ENCODE assay signal across 10 cellular contexts in genomic region chr12:53752192-53752601, GRCh38. TPM values are rescaled to one million over a fixed set of nuclear protein-coding genes. Genes with fewer than 3 reads are reported as not detected.
DNase-seq lines count a peak whose midpoint lies in the region; ATAC-seq and TF ChIP-seq lines count a peak whose summit lies in the region.
"Had no signal": no experiment of that assay in that cellular context is flagged by ENCODE, and none has a peak within 500 bp of the region (broad histone marks: within the 10 kb centered on the region; RNA-seq: fewer than 3 reads in every experiment).

No MANE protein-coding gene starts in this region.

- peak overlapping the region in 1 of 2 experiments; percentile 53; a peak in 2 of 4 replicates for H3K4me3 ChIP-seq in DND-41 (ENCODE audit: low read depth in 1 of 2, low read length in 2 of 2)
- H3K4me3 ChIP-seq in OCI-LY1 (ENCODE audit: low read depth, low read length, poor library complexity, severe bottlenecking), result peak overlapping the region; percentile 66
- H3K4me3 ChIP-seq in hepatocyte, result peak overlapping the region; percentile 49
- H3K4me3 ChIP-seq in skeletal muscle satellite cell (ENCODE audit: low read length), result no peak overlapping the region

- H3K4me1 ChIP-seq in DND-41 (ENCODE audit: insufficient read depth, low read length), result peaks cover 22% of the 10 kb centered on the region
- H3K4me1 ChIP-seq in OCI-LY1 (ENCODE audit: insufficient read depth, low read length, severe bottlenecking), result peaks cover 74% of the 10 kb centered on the region
- peaks cover 15% of the 10 kb centered on the region for H3K4me1 ChIP-seq in hepatocyte (ENCODE audit: insufficient read depth)
- H3K4me1 ChIP-seq in skeletal muscle satellite cell (ENCODE audit: control insufficient read depth, insufficient read depth, low read length), result peaks cover 11% of the 10 kb centered on the region

- WGBS in hepatocyte (ENCODE audit: low lambda C conversion rate, missing lambda C conversion rate), result 34% methylated on average over 13 of the region's 13 CpGs

- H3K79me2 ChIP-seq in DND-41 (ENCODE audit: insufficient read depth, low read length) (no peaks in the 10 kb centered on the region), OCI-LY1 (ENCODE audit: insufficient read depth, low read length) (no peaks in the 10 kb centered on the region), hepatocyte (no peaks in the 10 kb centered on the region)
- H3K79me2 ChIP-seq: parathyroid adenoma had no signal

- no peaks in the 10 kb centered on the region for H3K36me3 ChIP-seq in DND-41 (ENCODE audit: insufficient read depth, low read length)
- H3K36me3 ChIP-seq in OCI-LY1 (ENCODE audit: insufficient read depth, low read length), result no peaks in the 10 kb centered on the region
- H3K36me3 ChIP-seq in hepatocyte (replicated peaks; ENCODE audit: insufficient read depth, low read depth), result no peaks in the 10 kb centered on the region
- H3K36me3 ChIP-seq in skeletal muscle satellite cell (ENCODE audit: insufficient read depth, low read length), result no peaks in the 10 kb centered on the region

- DNase-seq in DND-41, result no peak
- DNase-seq in hepatocyte (ENCODE audit: low spot score), result no peak
- DNase-seq in activated CD8-positive, alpha-beta memory T cell treated with anti-CD3 and anti-CD28 coated beads for 24 hours, result no peak
- DNase-seq in 8988T, result no peak
- DNase-seq in KG1 (lab: John Stamatoyannopoulos, UW), result no peak
- no peak for DNase-seq in NCI-H1092 treated with DMSO at 0.1 percent for 48 hours (lab: John Stamatoyannopoulos, UW)
- DNase-seq: activated T-cell treated with anti-CD3 and anti-CD28 coated beads, Interleukin-2, amount 50 U/mL, for 4 hours had no signal

- H3F3A ChIP-seq in OCI-LY1 (ENCODE audit: insufficient read depth, low read length), result 0 out of 2 replicates have a peak, but pooled peaks cover 9% of the 10 kb centered on the region

- H3K27me3 ChIP-seq in DND-41 (ENCODE audit: insufficient read depth, low read length, poor library complexity) (peaks cover 85% of the 10 kb centered on the region), OCI-LY1 (ENCODE audit: insufficient read depth, low read length) (no peaks in the 10 kb centered on the region), hepatocyte (peaks cover 91% of the 10 kb centered on the region), skeletal muscle satellite cell (ENCODE audit: control insufficient read depth, insufficient read depth, low read length) (peaks cover 80% of the 10 kb centered on the region)

- H3K9ac ChIP-seq in DND-41 (ENCODE audit: low read depth, low read length) (peak overlapping the region; percentile 49; the same call in 1 of the 2 replicates), OCI-LY1 (ENCODE audit: low read length) (peak overlapping the region; percentile 75), skeletal muscle satellite cell (ENCODE audit: low read depth, low read length) (no peak overlapping the region)
- H3K9ac ChIP-seq: parathyroid adenoma had no signal

- H3K27ac ChIP-seq in DND-41 (ENCODE audit: low read length), result no peak overlapping the region
- peak overlapping the region; percentile 94 for H3K27ac ChIP-seq in OCI-LY1 (ENCODE audit: low read depth, low read length, poor library complexity, severe bottlenecking)
- H3K27ac ChIP-seq in hepatocyte, result no peak overlapping the region
- H3K27ac ChIP-seq: parathyroid adenoma had no signal

- H3K4me2 ChIP-seq in DND-41 (ENCODE audit: insufficient read depth, low read length), result peak overlapping the region; percentile 71
- peak overlapping the region; percentile 76 for H3K4me2 ChIP-seq in OCI-LY1 (ENCODE audit: low read length)
- H3K4me2 ChIP-seq in hepatocyte, result peak overlapping the region; percentile 99
- H3K4me2 ChIP-seq in skeletal muscle satellite cell (ENCODE audit: low read length), result peak overlapping the region; percentile 86

- H4K20me1 ChIP-seq in DND-41 (ENCODE audit: insufficient read depth, low read length), result 0 out of 2 replicates have a peak, but pooled peaks cover 6% of the 10 kb centered on the region
- no peaks in the 10 kb centered on the region for H4K20me1 ChIP-seq in OCI-LY1 (ENCODE audit: insufficient read depth, low read length)
- no peaks in the 10 kb centered on the region for H4K20me1 ChIP-seq in hepatocyte (ENCODE audit: insufficient read depth, poor library complexity, severe bottlenecking)

- H2AFZ ChIP-seq in DND-41 (ENCODE audit: low read depth, low read length) (peak overlapping the region; percentile 54; the same call in 1 of the 2 replicates), OCI-LY1 (ENCODE audit: low read length) (no peak overlapping the region), hepatocyte (peak overlapping the region; percentile 81)

- no peak for TF ChIP-seq CTCF in DND-41 (IDR thresholded peaks at IDR 0.05; ENCODE audit: borderline replicate concordance, extremely low read depth, low read length, poor library complexity, severe bottlenecking)
- TF ChIP-seq CTCF in OCI-LY1 (IDR thresholded peaks at IDR 0.05; ENCODE audit: low read length), result no peak
- no peak for TF ChIP-seq CTCF in hepatocyte (IDR thresholded peaks at IDR 0.05; ENCODE audit: poor library complexity)

- H3K9me2 ChIP-seq in OCI-LY1 (ENCODE audit: low read depth, low read length) (no peaks in the 10 kb centered on the region), hepatocyte (replicated peaks; ENCODE audit: insufficient read depth) (no peaks in the 10 kb centered on the region)

- H3K9me3 ChIP-seq in DND-41 (ENCODE audit: insufficient read depth, low read length, severe bottlenecking), result no peaks in the 10 kb centered on the region
- H3K9me3 ChIP-seq in OCI-LY1 (ENCODE audit: low read length), result no peaks in the 10 kb centered on the region
- H3K9me3 ChIP-seq in hepatocyte (ENCODE audit: low read depth), result no peaks in the 10 kb centered on the region
- H3K9me3 ChIP-seq in skeletal muscle satellite cell (replicated peaks; ENCODE audit: low read length), result no peaks in the 10 kb centered on the region

- ATAC-seq in DND-41 (ENCODE audit: insufficient read depth, low read depth), result no peak

RNA-seq across cellular contexts. Expression of gene CISTR, which starts 0.4 kb away (rescaled TPM):
- total RNA-seq in hepatocyte, result not detected in 2 replicates
- polyA plus RNA-seq in hepatocyte, result not detected in 2 replicates
- not detected in 2 replicates for total RNA-seq in skeletal muscle satellite cell (2012; rRNA removed)
- total RNA-seq: activated T-cell treated with anti-CD3 and anti-CD28 coated beads, Interleukin-2, amount 50 U/mL, for 4 hours had no signal

RNA-seq across cellular contexts. Expression of gene CALCOCO1, which starts 24.9 kb away (rescaled TPM):
- total RNA-seq in hepatocyte, result 63.5 and 71.3 TPM in 2 replicates
- 74.4 and 83.1 TPM in 2 replicates for polyA plus RNA-seq in hepatocyte
- 41.8 and 47.8 TPM in 2 replicates for total RNA-seq in skeletal muscle satellite cell (2012; rRNA removed)
